35 cellular contexts compared by ENCODE assay signal in the genomic region with DNA sequence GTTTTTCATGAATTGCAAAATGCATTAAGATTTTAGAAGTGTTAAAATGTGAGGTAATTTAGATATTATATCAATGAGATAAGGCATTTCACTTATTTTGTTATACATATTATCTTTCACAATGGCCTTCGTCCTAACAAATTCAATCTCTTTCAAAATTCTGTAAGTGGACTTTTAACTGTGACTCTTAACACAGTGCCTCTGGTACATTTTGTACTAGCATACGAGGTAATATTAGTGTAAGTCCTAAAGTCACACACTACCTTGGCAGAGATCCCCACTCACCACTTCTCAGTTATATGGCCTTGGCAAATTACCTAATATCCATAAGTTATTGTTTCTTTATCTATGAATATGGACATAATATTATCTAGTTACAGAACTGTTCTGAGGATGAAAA.
DNase-seq lines count a peak whose midpoint lies in the region; ATAC-seq, FAIRE-seq and TF ChIP-seq lines count a peak whose summit lies in the region.
"Had no signal": no experiment of that assay in that cellular context is flagged by ENCODE, and none has a peak within 500 bp of the region (broad histone marks: within the 10 kb centered on the region; RNA-seq: fewer than 3 reads in every experiment).

No MANE protein-coding gene starts in this region.

- TF ChIP-seq POLR2A in HepG2 (IDR thresholded peaks at IDR 0.05; ENCODE audit: insufficient read depth in 1 of 2, low read depth in 2 of 2, low read length in 2 of 2) (no peak), right lobe of liver (IDR thresholded peaks at IDR 0.05) (no peak)

- H3K27me3 ChIP-seq in liver (ENCODE audit: control insufficient read depth in 4 of 4, insufficient read depth in 4 of 4, low read length in 3 of 4) (no peaks in the 10 kb centered on the region), HepG2 (ENCODE audit: control insufficient read depth in 1 of 2, insufficient read depth in 2 of 2, low read length in 2 of 2) (no peaks in the 10 kb centered on the region), Karpas-422 (ENCODE audit: low read length) (no peaks in the 10 kb centered on the region), right lobe of liver (no peaks in the 10 kb centered on the region), small intestine (ENCODE audit: control insufficient read depth in 2 of 2, insufficient read depth in 2 of 2, low read length in 2 of 2) (no peaks in the 10 kb centered on the region)
- H3K27me3 ChIP-seq: BE2C; BLaER1; BLaER1 treated with 17β-estradiol and CSF1 and Interleukin-3, amounts not matched to agents 10 nM and 100 nM had no signal

- TF ChIP-seq EP300 in HepG2 (IDR thresholded peaks at IDR 0.05; ENCODE audit: low read depth in 2 of 2, low read length in 2 of 2) = no peak
- TF ChIP-seq EP300 in HepG2 (CRISPR knock-in tag; IDR thresholded peaks at IDR 0.05; ENCODE audit: borderline replicate concordance) = no peak

- intact Hi-C loops in HepG2 (cut with micrococcal nuclease; ENCODE audit: unreplicated experiment) (no loop called here), right lobe of liver (cut with DNase I) (no loop called here)

- H3K36me3 ChIP-seq in liver (ENCODE audit: control insufficient read depth in 4 of 4, insufficient read depth in 3 of 4, low read depth in 1 of 4, low read length in 3 of 4) (no peaks in the 10 kb centered on the region), HepG2 (replicated peaks in 1 of 2; ENCODE audit: control insufficient read depth in 1 of 2, insufficient read depth in 2 of 2, low read length in 2 of 2) (no peaks in the 10 kb centered on the region), Karpas-422 (ENCODE audit: insufficient read depth, low read length) (no peaks in the 10 kb centered on the region), right lobe of liver (no peaks in the 10 kb centered on the region), small intestine (ENCODE audit: control insufficient read depth in 2 of 2, insufficient read depth in 2 of 2, low read length in 2 of 2) (no peaks in the 10 kb centered on the region)
- H3K36me3 ChIP-seq: BE2C; BLaER1; BLaER1 treated with 17β-estradiol and CSF1 and Interleukin-3, amounts not matched to agents 10 nM and 100 nM had no signal

- H2AFZ ChIP-seq in HepG2 (ENCODE audit: low read length) (no peak overlapping the region), Karpas-422 (ENCODE audit: low read length) (peak overlapping the region; percentile 47; the same call in 1 of the 2 replicates)

- no peak for TF ChIP-seq RAD21 in liver (IDR thresholded peaks at IDR 0.05)
- no peak for TF ChIP-seq RAD21 in HepG2 (CRISPR knock-in tag; IDR thresholded peaks at IDR 0.05)

- no peaks in the 10 kb centered on the region for H3K9me2 ChIP-seq in Karpas-422 (replicated peaks; ENCODE audit: insufficient read depth, low read length)

- WGBS in liver = 35% methylated on average over 2 of the region's 2 CpGs
- WGBS in HepG2 (ENCODE audit: low lambda C conversion rate) = 0% methylated on average over 2 of the region's 2 CpGs
- 28% methylated on average over 2 of the region's 2 CpGs for WGBS in right lobe of liver (ENCODE audit: insufficient coverage, low coverage, low lambda C conversion rate, missing lambda C conversion rate)
- 43 to 73% (median 54%) methylated on average over 2 of the region's 2 CpGs for WGBS in small intestine, 3 donors

- H3K4me1 ChIP-seq in liver (ENCODE audit: control insufficient read depth in 4 of 4, insufficient read depth in 4 of 4, low read length in 3 of 4) (peaks cover 0 to 8% (median 0%) of the 10 kb centered on the region in 4 donors), HepG2 (ENCODE audit: insufficient read depth, low read length) (no peaks in the 10 kb centered on the region), Karpas-422 (ENCODE audit: low read length) (peaks cover 2% of the 10 kb centered on the region; the same call in 1 of the 2 replicates), right lobe of liver (no peaks in the 10 kb centered on the region), small intestine (ENCODE audit: control insufficient read depth in 2 of 2, insufficient read depth in 1 of 2, low read depth in 1 of 2, low read length in 1 of 2) (no peaks in the 10 kb centered on the region)
- H3K4me1 ChIP-seq: A549; BE2C; BLaER1; BLaER1 treated with 17β-estradiol and CSF1 and Interleukin-3, amounts not matched to agents 10 nM and 100 nM; Caco-2 had no signal

- no peak overlapping the region for H3K27ac ChIP-seq in liver (ENCODE audit: low read depth in 1 of 2, low read length in 2 of 2)
- H3K27ac ChIP-seq in HepG2 (ENCODE audit: extremely low read length, insufficient read depth, low read length) = no peak overlapping the region
- no peak overlapping the region for H3K27ac ChIP-seq in Karpas-422 (ENCODE audit: low read length)
- no peak overlapping the region for H3K27ac ChIP-seq in right lobe of liver
- no peak overlapping the region for H3K27ac ChIP-seq in small intestine (ENCODE audit: low read depth in 1 of 2, low read length in 1 of 2)
- H3K27ac ChIP-seq: 22Rv1; A549; BLaER1; BLaER1 treated with 17β-estradiol and CSF1 and Interleukin-3, amounts not matched to agents 10 nM and 100 nM; C4-2B had no signal

- no peak overlapping the region for H3K4me2 ChIP-seq in HepG2 (ENCODE audit: low read depth, low read length)
- H3K4me2 ChIP-seq in Karpas-422 (ENCODE audit: low read depth, low read length, poor library complexity, severe bottlenecking) = no peak overlapping the region
- H3K4me2 ChIP-seq: A549; BLaER1; BLaER1 treated with 17β-estradiol and CSF1 and Interleukin-3, amounts not matched to agents 10 nM and 100 nM had no signal

- DNase-seq in HepG2 (ENCODE audit: low spot score) = no peak
- no peak for DNase-seq in Karpas-422
- no peak for DNase-seq in left lobe of liver (ENCODE audit: low spot score)
- no peak for DNase-seq in right lobe of liver
- no peak for DNase-seq in putamen (ENCODE audit: low spot score)
- no peak for DNase-seq in SHP77 (lab: John Stamatoyannopoulos, UW)
- no peak for DNase-seq in small intestine
- DNase-seq: 8988T; ACHN; AML-193; BE2C; C1 segment of cervical spinal cord; Caco-2; Calu3; CD4-positive, alpha-beta memory T cell; CD4-positive, alpha-beta T cell; CD4-positive, CD25-positive, alpha-beta regulatory T cell; CD8-positive, alpha-beta memory T cell; CD8-positive, alpha-beta T cell; COR-L47; DMS 273 treated with DMSO at 0.1 percent for 48 hours; DMS153; DMS53; DMS79; DMS79 treated with DMSO at 0.1 percent for 48 hours; DND-41; EL had no signal

- TF ChIP-seq CTCF in liver (IDR thresholded peaks at IDR 0.05; ENCODE audit: low read depth, low read length, missing input control) (no peak), HepG2 (CRISPR knock-in tag; IDR thresholded peaks at IDR 0.05) (no peak), right lobe of liver (IDR thresholded peaks at IDR 0.05) (no peak)

- CTCF ChIA-PET in HepG2 (lab: Yijun Ruan, JAX; ENCODE audit: low intra/inter-chr PET ratio, low total read pairs) = no interaction called here

- ATAC-seq in HepG2 (no peak), left lobe of liver (peak; percentile 79), right lobe of liver (peak; percentile 29 to 86 (median 52))
- ATAC-seq: A549; CD8-positive, alpha-beta T cell had no signal

- no peaks in the 10 kb centered on the region for H3K79me2 ChIP-seq in HepG2 (ENCODE audit: insufficient read depth, low read length)
- H3K79me2 ChIP-seq in Karpas-422 (ENCODE audit: low read length) = no peaks in the 10 kb centered on the region

- in situ Hi-C loops in HepG2 (cut with HindIII; ENCODE audit: extremely low pct_ligation_motif_present, low pct_unique_long_range_greater_than_20kb) = no loop called here

- POLR2A ChIA-PET in HepG2 (lab: Yijun Ruan, JAX) = no interaction called here

- no peaks in the 10 kb centered on the region for H4K20me1 ChIP-seq in HepG2 (ENCODE audit: insufficient read depth, low read length)
- no peaks in the 10 kb centered on the region for H4K20me1 ChIP-seq in Karpas-422 (ENCODE audit: insufficient read depth, low read depth, low read length)
- H4K20me1 ChIP-seq: BLaER1; BLaER1 treated with 17β-estradiol and CSF1 and Interleukin-3, amounts not matched to agents 10 nM and 100 nM had no signal

- no peak overlapping the region for H3K4me3 ChIP-seq in liver (ENCODE audit: low read depth in 1 of 3, low read length in 3 of 3)
- no peak overlapping the region for H3K4me3 ChIP-seq in HepG2 (replicated peaks in 1 of 3; ENCODE audit: insufficient read depth in 1 of 3, low read depth in 2 of 3, low read length in 3 of 3)
- H3K4me3 ChIP-seq in Karpas-422 (ENCODE audit: low read length) = no peak overlapping the region
- H3K4me3 ChIP-seq in right lobe of liver = no peak overlapping the region
- H3K4me3 ChIP-seq in small intestine (ENCODE audit: low read depth in 1 of 2, low read length in 2 of 2) = no peak overlapping the region
- H3K4me3 ChIP-seq: A549; BLaER1; BLaER1 treated with 17β-estradiol and CSF1 and Interleukin-3, amounts not matched to agents 10 nM and 100 nM had no signal

- no TSS peak for BruUV-seq in HepG2 (replicated peaks; lab: Mats Ljungman, UMichigan)

- H3K9me3 ChIP-seq in liver (ENCODE audit: control insufficient read depth in 4 of 4, low read length in 3 of 4) = no peaks in the 10 kb centered on the region
- no peaks in the 10 kb centered on the region for H3K9me3 ChIP-seq in HepG2 (ENCODE audit: low read length)
- peaks cover 3% of the 10 kb centered on the region; the same call in 1 of the 2 replicates for H3K9me3 ChIP-seq in Karpas-422 (ENCODE audit: low read length)
- H3K9me3 ChIP-seq in right lobe of liver = no peaks in the 10 kb centered on the region
- H3K9me3 ChIP-seq in small intestine (ENCODE audit: control insufficient read depth, low read depth) = no peaks in the 10 kb centered on the region
- H3K9me3 ChIP-seq: A549; BE2C; BLaER1; BLaER1 treated with 17β-estradiol and CSF1 and Interleukin-3, amounts not matched to agents 10 nM and 100 nM; Caco-2 had no signal

- no peak for FAIRE-seq in HepG2 (lab: Jason Lieb, UNC)
- FAIRE-seq in small intestine (lab: Jason Lieb, UNC) = no peak
- FAIRE-seq: A204.1, A549, D721Med had no signal

- no peak overlapping the region for H3K9ac ChIP-seq in liver (ENCODE audit: low read depth in 1 of 2, low read length in 2 of 2)
- no peak overlapping the region for H3K9ac ChIP-seq in HepG2 (ENCODE audit: insufficient read depth, low read depth, low read length)
- H3K9ac ChIP-seq in Karpas-422 (ENCODE audit: low read length) = no peak overlapping the region
- H3K9ac ChIP-seq: BLaER1; BLaER1 treated with 17β-estradiol and CSF1 and Interleukin-3, amounts not matched to agents 10 nM and 100 nM had no signal

TF ChIP-seq in liver, 16 proteins besides CTCF, POLR2A, EP300 and RAD21 (continues in another document):
- no peak for TF ChIP-seq FOXA1 (IDR thresholded peaks at IDR 0.05)

TF ChIP-seq in HepG2, 621 proteins besides CTCF, POLR2A, EP300 and RAD21 (continues in another document):
- no peak for TF ChIP-seq SETDB1 (CRISPR knock-in tag; IDR thresholded peaks at IDR 0.05; ENCODE audit: borderline replicate concordance)
- no peak for TF ChIP-seq ZNF34 (CRISPR knock-in tag; IDR thresholded peaks at IDR 0.05; ENCODE audit: borderline replicate concordance)
